Comparison of ENCODE assay signal across 11 cellular contexts in the genomic region with DNA sequence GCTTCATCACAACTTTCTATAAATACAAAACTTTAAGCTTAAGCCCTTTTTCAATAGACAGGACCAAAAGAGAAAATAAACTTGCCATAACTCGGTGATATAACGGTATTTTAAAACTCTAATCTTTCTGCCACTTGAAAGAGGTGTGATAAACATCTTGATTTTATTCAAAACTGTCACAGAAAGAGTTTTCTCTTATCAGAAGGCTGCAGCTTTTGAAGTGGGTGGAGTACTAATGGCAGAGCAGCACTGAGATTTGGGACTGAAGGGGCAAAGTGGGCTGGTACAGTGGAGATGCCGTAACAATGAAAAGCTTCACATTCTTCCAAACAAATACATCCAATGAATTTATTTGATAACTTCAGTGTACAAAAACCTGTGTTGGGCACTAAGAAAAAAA.
"Had no signal": no experiment of that assay in that cellular context is flagged by ENCODE, and none has a peak within 500 bp of the region (broad histone marks: within the 10 kb centered on the region; RNA-seq: fewer than 3 reads in every experiment).

No MANE protein-coding gene starts in this region.

- H3K4me2 ChIP-seq: GM23338 had no signal

- H2AFZ ChIP-seq: GM23248, GM23338 had no signal

- H3K9me3 ChIP-seq: HAP-1 had no signal

- ATAC-seq: GM23338, HCT116 had no signal

- H3K4me1 ChIP-seq: HAP-1 had no signal

- H3K4me3 ChIP-seq: GM23248, GM23338, HAP-1 had no signal

- FAIRE-seq: H1, H54 had no signal

- H3K9ac ChIP-seq: GM23248 had no signal

- H3K27ac ChIP-seq: GM23248 had no signal

- DNase-seq: GM23248, GOT3, H7, H9, HCEC 1CT, HFFc6 had no signal

- H3K36me3 ChIP-seq: HAP-1 had no signal
